13 cellular contexts compared by ENCODE assay signal in genomic region chr12:46959484-46959883, GRCh38.
DNase-seq lines count a peak whose midpoint lies in the region; ATAC-seq, FAIRE-seq and TF ChIP-seq lines count a peak whose summit lies in the region.
"Had no signal": no experiment of that assay in that cellular context is flagged by ENCODE, and none has a peak within 500 bp of the region (broad histone marks: within the 10 kb centered on the region; RNA-seq: fewer than 3 reads in every experiment).

No MANE protein-coding gene starts in this region.

- no peaks in the 10 kb centered on the region for H4K20me1 ChIP-seq in smooth muscle cell (ENCODE audit: low read depth)

- H3K4me1 ChIP-seq in smooth muscle cell (ENCODE audit: low read depth): peaks cover 19% of the 10 kb centered on the region

- no peaks in the 10 kb centered on the region for H3K27me3 Mint-ChIP-seq in HFFc6 (ENCODE audit: insufficient read depth)

- no peaks in the 10 kb centered on the region for H3K9me3 Mint-ChIP-seq in HFFc6
- H3K9me3 Mint-ChIP-seq: activated CD4-positive, alpha-beta memory T cell treated with anti-CD3 and anti-CD28 coated beads, Interleukin-2, amount 10 ng/mL, durations not matched to agents 7 days and 5 days had no signal

- H3K9ac ChIP-seq in smooth muscle cell (ENCODE audit: low read depth): no peak overlapping the region

- DNase-seq in HFFc6 (peak; percentile 97), RCC 7860 (ENCODE audit: low spot score) (peak; percentile 93), fibroblast of peridontal ligament (ENCODE audit: extremely low read depth) (peak; percentile 87), smooth muscle cell (lab: John Stamatoyannopoulos, UW; ENCODE audit: unreplicated experiment) (no peak), SKM-1 (lab: John Stamatoyannopoulos, UW; ENCODE audit: unreplicated experiment) (no peak), left colon (no peak), NCI-H187 (lab: John Stamatoyannopoulos, UW) (no peak)
- DNase-seq: activated CD4-positive, alpha-beta memory T cell treated with anti-CD3 and anti-CD28 coated beads, Interleukin-2, amount 10 ng/mL, durations not matched to agents 7 days and 5 days; amygdala; DND-41; Karpas-422; NCI-H446; ovary had no signal

- peaks cover 8% of the 10 kb centered on the region; the same call in 1 of the 2 replicates for H3K36me3 Mint-ChIP-seq in HFFc6 (ENCODE audit: low read depth)

- no peaks in the 10 kb centered on the region for H3K9me3 ChIP-seq in smooth muscle cell (replicated peaks; ENCODE audit: low read depth)
- H3K9me3 ChIP-seq: ovary had no signal

- no peaks in the 10 kb centered on the region for H3K79me2 ChIP-seq in smooth muscle cell (ENCODE audit: low read depth)

- no peak for TF ChIP-seq CTCF in HFFc6 (IDR thresholded peaks at IDR 0.05)
- no peak for TF ChIP-seq CTCF in smooth muscle cell (IDR thresholded peaks at IDR 0.05; ENCODE audit: borderline replicate concordance, insufficient read depth, poor library complexity, severe bottlenecking)

- peaks cover 93% of the 10 kb centered on the region for H3K4me1 Mint-ChIP-seq in HFFc6 (ENCODE audit: low read depth)
- H3K4me1 Mint-ChIP-seq: activated CD4-positive, alpha-beta memory T cell treated with anti-CD3 and anti-CD28 coated beads, Interleukin-2, amount 10 ng/mL, durations not matched to agents 7 days and 5 days had no signal

- no peaks in the 10 kb centered on the region for H3F3A ChIP-seq in smooth muscle cell (ENCODE audit: low read depth)

- FAIRE-seq in RCC 7860 (lab: Jason Lieb, UNC): peak; percentile 97

- no peak overlapping the region for H2AFZ ChIP-seq in smooth muscle cell (ENCODE audit: low read depth)

- H3K27ac Mint-ChIP-seq in HFFc6: peak overlapping the region; percentile 37
- H3K27ac Mint-ChIP-seq: activated CD4-positive, alpha-beta memory T cell treated with anti-CD3 and anti-CD28 coated beads, Interleukin-2, amount 10 ng/mL, durations not matched to agents 7 days and 5 days had no signal

- no peak overlapping the region for H3K4me3 Mint-ChIP-seq in HFFc6
- H3K4me3 Mint-ChIP-seq: activated CD4-positive, alpha-beta memory T cell treated with anti-CD3 and anti-CD28 coated beads, Interleukin-2, amount 10 ng/mL, durations not matched to agents 7 days and 5 days had no signal

- H3K27me3 ChIP-seq in smooth muscle cell (ENCODE audit: low read depth): no peaks in the 10 kb centered on the region
- H3K27me3 ChIP-seq: ovary had no signal

- no peak overlapping the region for H3K4me3 ChIP-seq in smooth muscle cell
- H3K4me3 ChIP-seq: ovary had no signal

- H3K4me2 ChIP-seq in smooth muscle cell: peak overlapping the region; percentile 42

- no peaks in the 10 kb centered on the region for H3K36me3 ChIP-seq in smooth muscle cell (ENCODE audit: low read depth)
- H3K36me3 ChIP-seq: ovary had no signal

- ATAC-seq in left colon: no peak

- 3% methylated on average over 2 of the region's 2 CpGs for WGBS in smooth muscle cell (ENCODE audit: low lambda C conversion rate)

- no peak overlapping the region for H3K27ac ChIP-seq in smooth muscle cell (ENCODE audit: low read depth)
- H3K27ac ChIP-seq: ovary had no signal

- intact Hi-C loops in left colon (cut with DNase I, micrococcal nuclease): no loop called here

Comparison
In these comparisons a context has a peak if more than half of its experiments do, and no peak if none do; other contexts are left out.
1. DNase-seq: peak in HFFc6 (single experiment), RCC 7860 (single experiment) and fibroblast of peridontal ligament (single experiment); none in smooth muscle cell (single experiment), SKM-1 (single experiment), left colon (0 of 2) and NCI-H187 (0 of 2).